ENCODE assay signal across 1 cellular context in genomic region chr1:32351077-32351858, GRCh38.
TF ChIP-seq lines count a peak whose summit lies in the region.

No MANE protein-coding gene starts in this region.

TF ChIP-seq in HepG2, 621 proteins besides CTCF, POLR2A, EP300 and RAD21 (continued from another document and continues in another):
- TF ChIP-seq TERF1 (CRISPR knock-in tag; IDR thresholded peaks at IDR 0.05) (no peak), NR2C2 (CRISPR knock-in tag; IDR thresholded peaks at IDR 0.05; ENCODE audit: borderline replicate concordance) (peak; percentile 17; the same call in 1 of the 2 replicates), GFI1 (CRISPR knock-in tag; IDR thresholded peaks at IDR 0.05; ENCODE audit: borderline replicate concordance) (no peak), ZNF354B (CRISPR knock-in tag; IDR thresholded peaks at IDR 0.05) (no peak), ZNF589 (CRISPR knock-in tag; conservative IDR thresholded peaks at IDR 0.05) (no peak), NFYC (CRISPR knock-in tag; IDR thresholded peaks at IDR 0.05) (peak; percentile 14; the same call in 1 of the 2 replicates), CEBPZ (IDR thresholded peaks at IDR 0.05; ENCODE audit: low read length) (no peak), ATAD3A (CRISPR knock-in tag; IDR thresholded peaks at IDR 0.05) (0 out of 2 replicates have a peak, but pooled peaks have one; percentile 43), HOXA7 (CRISPR knock-in tag; IDR thresholded peaks at IDR 0.05) (0 out of 2 replicates have a peak, but pooled peaks have one; percentile 9), PRDM4 (CRISPR knock-in tag; IDR thresholded peaks at IDR 0.05; ENCODE audit: borderline replicate concordance) (no peak), KLF6 (CRISPR knock-in tag; IDR thresholded peaks at IDR 0.05) (peak; percentile 63; the same call in 1 of the 2 replicates), DNMT1 (CRISPR knock-in tag; IDR thresholded peaks at IDR 0.05) (no peak), POLR2G (IDR thresholded peaks at IDR 0.05; ENCODE audit: low read depth, low read length) (peak; percentile 80), ZNF776 (CRISPR knock-in tag; IDR thresholded peaks at IDR 0.05) (no peak; the same call in 1 of the 2 replicates), FLYWCH1 (CRISPR knock-in tag; IDR thresholded peaks at IDR 0.05) (no peak), ZBTB43 (CRISPR knock-in tag; conservative IDR thresholded peaks at IDR 0.05) (peak; percentile 82; the same call in 1 of the 2 replicates), NFE2L2 (IDR thresholded peaks at IDR 0.05; ENCODE audit: low read length) (no peak), KDM6A (CRISPR knock-in tag; IDR thresholded peaks at IDR 0.05; ENCODE audit: low read depth) (no peak), ZNF317 (CRISPR knock-in tag; IDR thresholded peaks at IDR 0.05) (no peak; the same call in 1 of the 2 replicates), ZNF10 (CRISPR knock-in tag; IDR thresholded peaks at IDR 0.05; ENCODE audit: borderline replicate concordance, low read depth) (no peak), HBP1 (CRISPR knock-in tag; IDR thresholded peaks at IDR 0.05; ENCODE audit: low read depth) (no peak), HOXA3 (CRISPR knock-in tag; IDR thresholded peaks at IDR 0.05) (peak; percentile 65), ZXDC (CRISPR knock-in tag; IDR thresholded peaks at IDR 0.05) (peak; percentile 99), ZNF253 (CRISPR knock-in tag; IDR thresholded peaks at IDR 0.05; ENCODE audit: borderline replicate concordance) (peak; percentile 53; the same call in 1 of the 2 replicates), ZBTB49 (CRISPR knock-in tag; IDR thresholded peaks at IDR 0.05; ENCODE audit: borderline replicate concordance) (0 out of 2 replicates have a peak, but pooled peaks have one; percentile 70), ZNF343 (CRISPR knock-in tag; IDR thresholded peaks at IDR 0.05) (peak; percentile 27; the same call in 1 of the 2 replicates), ZNF383 (CRISPR knock-in tag; IDR thresholded peaks at IDR 0.05; ENCODE audit: borderline replicate concordance) (no peak), XBP1 (CRISPR knock-in tag; IDR thresholded peaks at IDR 0.05) (no peak), PHF21A (CRISPR knock-in tag; IDR thresholded peaks at IDR 0.05) (no peak; the same call in 1 of the 2 replicates), BCL6 (CRISPR knock-in tag; IDR thresholded peaks at IDR 0.05) (peak; percentile 18; the same call in 1 of the 2 replicates), ZNF546 (CRISPR knock-in tag; conservative IDR thresholded peaks at IDR 0.05) (peak; percentile 16; the same call in 1 of the 2 replicates), RFX5 (IDR thresholded peaks at IDR 0.05; ENCODE audit: low read depth, low read length) (no peak), ARHGAP35 (CRISPR knock-in tag; IDR thresholded peaks at IDR 0.05; ENCODE audit: borderline replicate concordance) (no peak), ZNF124 (CRISPR knock-in tag; IDR thresholded peaks at IDR 0.05) (no peak; the same call in 1 of the 2 replicates), HMGXB4 (CRISPR knock-in tag; IDR thresholded peaks at IDR 0.05; ENCODE audit: borderline replicate concordance in 1 of 2, low read depth in 1 of 2) (no peak; a peak in 2 of 4 replicates), CBX5 (CRISPR knock-in tag; IDR thresholded peaks at IDR 0.05; ENCODE audit: borderline replicate concordance) (peak; percentile 86), ZNF770 (CRISPR knock-in tag; IDR thresholded peaks at IDR 0.05) (no peak), ZBTB33 (CRISPR knock-in tag; IDR thresholded peaks at IDR 0.05) (peak; percentile 75)
